Comparison of ENCODE assay signal across 17 cellular contexts in genomic region chr9:99426443-99426842, GRCh38.
"Had no signal": no experiment of that assay in that cellular context is flagged by ENCODE, and none has a peak within 500 bp of the region (broad histone marks: within the 10 kb centered on the region; RNA-seq: fewer than 3 reads in every experiment).

No MANE protein-coding gene starts in this region.

- H3K27me3 ChIP-seq: heart left ventricle, right atrium auricular region, sigmoid colon, stomach, transverse colon had no signal

- H3K36me3 ChIP-seq: heart left ventricle, right atrium auricular region, sigmoid colon, stomach, thoracic aorta, transverse colon had no signal

- H3K9me3 ChIP-seq: right atrium auricular region, thoracic aorta, transverse colon had no signal

- H3K4me1 Mint-ChIP-seq: naive thymus-derived CD4-positive, alpha-beta T cell; neural crest cell had no signal

- H3K4me3 Mint-ChIP-seq: naive thymus-derived CD4-positive, alpha-beta T cell; neural crest cell had no signal

- H3K4me3 ChIP-seq: coronary artery, heart left ventricle, right atrium auricular region, sigmoid colon, skin epidermis, stomach, thoracic aorta, transverse colon had no signal

- H3K27ac ChIP-seq: coronary artery, heart left ventricle, right atrium auricular region, sigmoid colon, skin epidermis, stomach, thoracic aorta, transverse colon had no signal

- H3K27ac Mint-ChIP-seq: naive thymus-derived CD4-positive, alpha-beta T cell had no signal

- DNase-seq: effector CD4-positive, alpha-beta T cell; heart left ventricle; hippocampal formation; kidney glomerular epithelial cell; naive thymus-derived CD4-positive, alpha-beta T cell; posterior cingulate gyrus; sigmoid colon; stimulated activated CD4-positive, alpha-beta T cell treated with anti-CD3 and anti-CD28 coated beads, Interleukin-2, amount 100 ng/mL, for 24 hours; stimulated activated naive CD4-positive, alpha-beta T cell; stomach; substantia nigra; transverse colon had no signal

- H3K4me1 ChIP-seq: right atrium auricular region, sigmoid colon, stomach, transverse colon had no signal

- ATAC-seq: heart left ventricle; naive thymus-derived CD4-positive, alpha-beta T cell had no signal
